ENCODE assay signal across 1 cellular context in genomic region chr19:15684828-15685227, GRCh38.
TF ChIP-seq lines count a peak whose summit lies in the region.

No MANE protein-coding gene starts in this region.

TF ChIP-seq in HCT116, 20 proteins besides CTCF, POLR2A, EP300 and RAD21:
- TF ChIP-seq ELF1 (IDR thresholded peaks at IDR 0.05; ENCODE audit: borderline replicate concordance, low read depth) = no peak
- peak; percentile 88 for TF ChIP-seq REST (IDR thresholded peaks at IDR 0.05; ENCODE audit: low read depth)
- no peak for TF ChIP-seq POLR2AphosphoS5 (IDR thresholded peaks at IDR 0.05; ENCODE audit: low read depth, low read length)
- no peak for TF ChIP-seq EZH2 (IDR thresholded peaks at IDR 0.05)
- no peak for TF ChIP-seq MAX (IDR thresholded peaks at IDR 0.05)
- TF ChIP-seq ZBTB33 (IDR thresholded peaks at IDR 0.05; ENCODE audit: extremely low read depth, insufficient replicate concordance, low read length) = no peak
- TF ChIP-seq SRF (IDR thresholded peaks at IDR 0.05; ENCODE audit: low read depth) = no peak
- no peak for TF ChIP-seq TCF7L2 (IDR thresholded peaks at IDR 0.05; ENCODE audit: borderline replicate concordance, extremely low read depth, insufficient read depth, insufficient read length)
